In genomic region chr4:140721088-140721421, GRCh38 we compare ENCODE assay signal across 8 cellular contexts. TPM values are rescaled to one million over a fixed set of nuclear protein-coding genes. Genes with fewer than 3 reads are reported as not detected.
DNase-seq lines count a peak whose midpoint lies in the region; ATAC-seq lines count a peak whose summit lies in the region.
"Had no signal": no experiment of that assay in that cellular context is flagged by ENCODE, and none has a peak within 500 bp of the region (broad histone marks: within the 10 kb centered on the region; RNA-seq: fewer than 3 reads in every experiment).

No MANE protein-coding gene starts in this region.

- peaks cover 3% of the 10 kb centered on the region for H3K36me3 Mint-ChIP-seq in T-helper 17 cell (ENCODE audit: low read depth)

- no peak overlapping the region for H3K27ac ChIP-seq in skeletal muscle tissue (ENCODE audit: low read depth, low read length)

- H3K4me1 ChIP-seq in skeletal muscle tissue (ENCODE audit: control insufficient read depth in 3 of 3, insufficient read depth in 3 of 3, low read length in 3 of 3), result peaks cover 0 to 2% (median 0%) of the 10 kb centered on the region in 3 donors

- no peak overlapping the region for H3K9ac ChIP-seq in skeletal muscle tissue (ENCODE audit: low read depth in 1 of 3, low read length in 3 of 3)

- peaks cover 16% of the 10 kb centered on the region for H3K4me1 Mint-ChIP-seq in T-helper 17 cell

- H3K4me3 ChIP-seq in skeletal muscle tissue (ENCODE audit: low read length in 3 of 3), result peak overlapping the region in 2 of 3 donors; percentile 14 to 28

- H3K4me3 Mint-ChIP-seq in T-helper 17 cell, result peak overlapping the region; percentile 75

- H3K27me3 ChIP-seq in skeletal muscle tissue (ENCODE audit: control insufficient read depth in 3 of 3, insufficient read depth in 3 of 3, low read length in 3 of 3), result no peaks in the 10 kb centered on the region

- H3K9me3 ChIP-seq in T-helper 17 cell (ENCODE audit: control insufficient read depth, low read length, poor library complexity, severe bottlenecking), result no peaks in the 10 kb centered on the region
- no peaks in the 10 kb centered on the region for H3K9me3 ChIP-seq in skeletal muscle tissue (ENCODE audit: control insufficient read depth in 3 of 3, low read length in 3 of 3)

- ATAC-seq in GM19328 (IDR thresholded peaks at IDR 0.05; ENCODE audit: unreplicated experiment) (peak; percentile 51), HG02938 (IDR thresholded peaks at IDR 0.05; ENCODE audit: unreplicated experiment) (peak; percentile 62), T-helper 17 cell (peak; percentile 30), GM18520 (IDR thresholded peaks at IDR 0.05; ENCODE audit: unreplicated experiment) (no peak)

- peak overlapping the region; percentile 11 for H3K27ac Mint-ChIP-seq in T-helper 17 cell

- no peaks in the 10 kb centered on the region for H3K36me3 ChIP-seq in skeletal muscle tissue (ENCODE audit: control insufficient read depth in 3 of 3, insufficient read depth in 3 of 3, low read length in 3 of 3)

- no peak for DNase-seq in T-helper 17 cell
- no peak for DNase-seq in NCI-H748 (lab: John Stamatoyannopoulos, UW; ENCODE audit: unreplicated experiment)
- DNase-seq in UCSD-AML1 (lab: John Stamatoyannopoulos, UW; ENCODE audit: unreplicated experiment), result no peak
- DNase-seq: activated CD4-positive, CD25-positive, alpha-beta regulatory T cell had no signal

- H3K27me3 Mint-ChIP-seq in T-helper 17 cell, result no peaks in the 10 kb centered on the region

RNA-seq across cellular contexts. Expression of gene TBC1D9, which starts 35.1 kb away (rescaled TPM):
- total RNA-seq in T-helper 17 cell (1 to 10 TPM in 1 of 2 donors, under 1 TPM in 1; 0.76 to 3.1 TPM), skeletal muscle tissue (22.4 TPM)
